Comparison of ENCODE assay signal across 18 cellular contexts in genomic region chr3:31934866-31935265, GRCh38. TPM values are rescaled to one million over a fixed set of nuclear protein-coding genes. Genes with fewer than 3 reads are reported as not detected.
DNase-seq lines count a peak whose midpoint lies in the region; ATAC-seq and TF ChIP-seq lines count a peak whose summit lies in the region.
"Had no signal": no experiment of that assay in that cellular context is flagged by ENCODE, and none has a peak within 500 bp of the region (broad histone marks: within the 10 kb centered on the region; RNA-seq: fewer than 3 reads in every experiment).

No MANE protein-coding gene starts in this region.

- H3K9me3 ChIP-seq in Karpas-422 (ENCODE audit: low read length) = no peaks in the 10 kb centered on the region
- H3K9me3 ChIP-seq: neutrophil had no signal

- no peaks in the 10 kb centered on the region for H4K20me1 ChIP-seq in Karpas-422 (ENCODE audit: insufficient read depth, low read depth, low read length)

- peak overlapping the region; percentile 19; the same call in 1 of the 2 replicates for H3K4me3 ChIP-seq in Karpas-422 (ENCODE audit: low read length)

- peak overlapping the region; percentile 67 for H3K4me2 ChIP-seq in Karpas-422 (ENCODE audit: low read depth, low read length, poor library complexity, severe bottlenecking)

- CTCF ChIA-PET in Calu3 (lab: Charles Lee) = interaction anchor here (0.8 kb wide), 1 partner anchor 26 kb away, joined by 3 read pairs; no protein-coding TSS in a partner anchor

- H3K27me3 Mint-ChIP-seq in Calu3 (ENCODE audit: unreplicated experiment) = no peaks in the 10 kb centered on the region
- H3K27me3 Mint-ChIP-seq: activated naive CD8-positive, alpha-beta T cell treated with anti-CD3 and anti-CD28 coated beads for 36 hours had no signal

- H3K9me2 ChIP-seq in Karpas-422 (replicated peaks; ENCODE audit: insufficient read depth, low read length) = no peaks in the 10 kb centered on the region

- peaks cover 91% of the 10 kb centered on the region for H3K4me1 ChIP-seq in Karpas-422 (ENCODE audit: low read length)

- DNase-seq in Calu3 (peak; percentile 24), Karpas-422 (peak; percentile 69), amniotic epithelial cell (ENCODE audit: low read depth) (peak; percentile 76), left kidney (ENCODE audit: low read depth, low spot score) (peak; percentile 55), GOT3 (lab: John Stamatoyannopoulos, UW) (no peak), DMS153 treated with DMSO at 0.1 percent for 48 hours (lab: John Stamatoyannopoulos, UW; ENCODE audit: unreplicated experiment) (no peak)
- no peak for DNase-seq in activated CD8-positive, alpha-beta memory T cell treated with anti-CD3 and anti-CD28 coated beads, Interleukin-2, amount 50 U/mL, for 48 hours
- DNase-seq: activated CD4-positive, CD25-positive, alpha-beta regulatory T cell; activated naive CD8-positive, alpha-beta T cell treated with anti-CD3 and anti-CD28 coated beads for 36 hours; KG1; NCI-H1092; NCI-H2029; NCI-H524; SHP77; T-helper 1 cell had no signal

- H3K36me3 ChIP-seq in Karpas-422 (ENCODE audit: insufficient read depth, low read length) = no peaks in the 10 kb centered on the region
- H3K36me3 ChIP-seq: neutrophil had no signal

- intact Hi-C loops in Calu3 (cut with micrococcal nuclease; ENCODE audit: unreplicated experiment) = no loop called here

- no peaks in the 10 kb centered on the region for H3K36me3 Mint-ChIP-seq in Calu3 (ENCODE audit: insufficient read depth, unreplicated experiment)

- H3K4me1 Mint-ChIP-seq in Calu3 (ENCODE audit: low read depth, unreplicated experiment) = peaks cover 10% of the 10 kb centered on the region

- no peak for ATAC-seq in HG02938 (IDR thresholded peaks at IDR 0.05; ENCODE audit: unreplicated experiment)

- H2AFZ ChIP-seq in Karpas-422 (ENCODE audit: low read length) = no peak overlapping the region

- no peak overlapping the region for H3K4me3 Mint-ChIP-seq in Calu3 (ENCODE audit: low read depth, unreplicated experiment)
- H3K4me3 Mint-ChIP-seq: activated naive CD8-positive, alpha-beta T cell treated with anti-CD3 and anti-CD28 coated beads for 36 hours had no signal

- no TSS peak for BruUV-seq in Calu3 (replicated peaks; lab: Mats Ljungman, UMichigan)

- peak overlapping the region; percentile 52 for H3K9ac ChIP-seq in Karpas-422 (ENCODE audit: low read length)

- H3K79me2 ChIP-seq in Karpas-422 (ENCODE audit: low read length) = peaks cover 97% of the 10 kb centered on the region

- no peaks in the 10 kb centered on the region for H3K9me3 Mint-ChIP-seq in Calu3 (ENCODE audit: low read depth, unreplicated experiment)
- H3K9me3 Mint-ChIP-seq: activated naive CD8-positive, alpha-beta T cell treated with anti-CD3 and anti-CD28 coated beads for 36 hours had no signal

- no peak for TF ChIP-seq CTCF in Calu3 (IDR thresholded peaks at IDR 0.05; ENCODE audit: unreplicated experiment)

- H3K27ac ChIP-seq in Karpas-422 (ENCODE audit: low read length) = peak overlapping the region; percentile 95
- H3K27ac ChIP-seq: C4-2B, neutrophil had no signal

- no peaks in the 10 kb centered on the region for H3K27me3 ChIP-seq in Karpas-422 (ENCODE audit: low read length)
- H3K27me3 ChIP-seq: neutrophil had no signal

- H3K27ac Mint-ChIP-seq in Calu3 (ENCODE audit: unreplicated experiment) = no peak overlapping the region
- H3K27ac Mint-ChIP-seq: activated naive CD8-positive, alpha-beta T cell treated with anti-CD3 and anti-CD28 coated beads for 36 hours had no signal

RNA-seq across cellular contexts. Expression of gene OSBPL10, which starts 46.2 kb away (rescaled TPM):
- 53.3 and 74.7 TPM in 2 replicates for total RNA-seq in Calu3 (2022)
- total RNA-seq in Karpas-422 (2014; rRNA removed; shearing (Covaris generic); ENCODE audit: low replicate concordance) = 87.0 and 106 TPM in 2 replicates

RNA-seq across cellular contexts. Expression of gene ZNF860, which starts 46.7 kb away (rescaled TPM):
- total RNA-seq in Calu3 (2022) = 7.5 and 11.8 TPM in 2 replicates
- total RNA-seq in Karpas-422 (2014; rRNA removed; shearing (Covaris generic); ENCODE audit: low replicate concordance) = 14.6 and 22.4 TPM in 2 replicates

Comparison
In these comparisons a context has a peak if more than half of its experiments do, and no peak if none do; other contexts are left out.
1. DNase-seq: peak in Calu3 (single experiment), Karpas-422 (single experiment), amniotic epithelial cell (single experiment) and left kidney (single experiment); none in activated CD8-positive, alpha-beta memory T cell treated with anti-CD3 and anti-CD28 coated beads, Interleukin-2, amount 50 U/mL, for 48 hours (single experiment), GOT3 (single experiment) and DMS153 treated with DMSO at 0.1 percent for 48 hours (single experiment).